In genomic region chr16:67029249-67030096, GRCh38 we compare ENCODE assay signal across 8 cellular contexts. TPM values are rescaled to one million over a fixed set of nuclear protein-coding genes. Genes with fewer than 3 reads are reported as not detected.
DNase-seq lines count a peak whose midpoint lies in the region; ATAC-seq, FAIRE-seq and TF ChIP-seq lines count a peak whose summit lies in the region.

No MANE protein-coding gene starts in this region.

- WGBS in iPS DF 6.9 (ENCODE audit: insufficient coverage, insufficient read length) = no CpG with 5 or more reads among the region's 124 CpGs

- no peak for FAIRE-seq in H54 (lab: Jason Lieb, UNC)

- H3K36me3 ChIP-seq in BLaER1 = peaks cover 31% of the 10 kb centered on the region
- no peaks in the 10 kb centered on the region for H3K36me3 ChIP-seq in iPS DF 6.9 (ENCODE audit: control insufficient read depth, insufficient read depth, low read length)
- no peaks in the 10 kb centered on the region for H3K36me3 ChIP-seq in gastrocnemius medialis

- TF ChIP-seq CTCF in astrocyte of the spinal cord (IDR thresholded peaks at IDR 0.05; ENCODE audit: low read depth, low read length) (no peak), gastrocnemius medialis (IDR thresholded peaks at IDR 0.05 in 4 of 5, conservative IDR thresholded peaks at IDR 0.05 in 1 of 5) (peak in 1 of 5 experiments; percentile 3)

- H3K4me1 ChIP-seq in BLaER1 (peaks cover 77% of the 10 kb centered on the region), iPS DF 6.9 (ENCODE audit: control insufficient read depth, insufficient read depth, low read length) (no peaks in the 10 kb centered on the region), gastrocnemius medialis (peaks cover 29 to 34% of the 10 kb centered on the region in 2 donors)

- intact Hi-C loops in gastrocnemius medialis (cut with DNase I; ENCODE audit: low total_unique reads) = loop anchor here (2.0 kb wide), 3 partner anchors 29 to 131 kb away; partner anchors contain the start of gene PHAF1

- peaks cover 50% of the 10 kb centered on the region for H4K20me1 ChIP-seq in BLaER1

- H3K27ac ChIP-seq in BLaER1 (peak overlapping the region; percentile 99), iPS DF 6.9 (ENCODE audit: low read length) (no peak overlapping the region), gastrocnemius medialis (peak overlapping the region; percentile 97 to 98 (median 98))

- in situ Hi-C loops in astrocyte of the spinal cord (cut with HindIII; ENCODE audit: low sequenced_read_pairs) = no loop called here
- in situ Hi-C loops in gastrocnemius medialis (cut with MboI; ENCODE audit: low sequenced_read_pairs in 4 of 4) = no loop called here

- TF ChIP-seq POLR2A in gastrocnemius medialis (IDR thresholded peaks at IDR 0.05) (peak; percentile 20 to 63), H54 (IDR thresholded peaks at IDR 0.05; ENCODE audit: low read depth, low read length) (no peak)

- DNase-seq in T-helper 22 cell (ENCODE audit: low read depth) (peak; percentile 39), astrocyte of the spinal cord (ENCODE audit: low read depth, low spot score) (peak; percentile 54), iPS DF 6.9 (ENCODE audit: low read depth, low spot score) (no peak), gastrocnemius medialis (peak; percentile 46 to 62), H54 (ENCODE audit: insufficient read length, low spot score) (no peak)

- H3K27me3 ChIP-seq in BLaER1 (no peaks in the 10 kb centered on the region), iPS DF 6.9 (ENCODE audit: control insufficient read depth, insufficient read depth, low read length) (no peaks in the 10 kb centered on the region), gastrocnemius medialis (no peaks in the 10 kb centered on the region)

- H3K4me3 ChIP-seq in BLaER1 (peak overlapping the region; percentile 96), astrocyte of the spinal cord (ENCODE audit: low read depth, low read length) (peak overlapping the region; percentile 76), iPS DF 6.9 (ENCODE audit: low read length) (peak overlapping the region; percentile 91), gastrocnemius medialis (peak overlapping the region; percentile 70 to 92 (median 76))

- H3K9ac ChIP-seq in BLaER1 = peak overlapping the region; percentile 99

- peak; percentile 47 for ATAC-seq in GM19324 (IDR thresholded peaks at IDR 0.05; ENCODE audit: low FRiP score, unreplicated experiment)
- ATAC-seq in HG03442 (IDR thresholded peaks at IDR 0.05; ENCODE audit: unreplicated experiment) = peak; percentile 41
- peak; percentile 55 to 69 for ATAC-seq in gastrocnemius medialis

- H3K4me2 ChIP-seq in BLaER1 = peak overlapping the region; percentile 98

- H3K9me3 ChIP-seq in BLaER1 (no peaks in the 10 kb centered on the region), iPS DF 6.9 (ENCODE audit: control insufficient read depth, insufficient read depth, low read length) (no peaks in the 10 kb centered on the region), gastrocnemius medialis (no peaks in the 10 kb centered on the region)

RNA-seq across cellular contexts. Expression of gene CBFB, which starts 0.5 kb away (rescaled TPM):
- 100 to 1,000 TPM in 2 of 4 donors, 10 to 100 TPM in 2; 38.9 to 105 (median 96.5) TPM for total RNA-seq in gastrocnemius medialis

RNA-seq across cellular contexts. Expression of gene CES4A, which starts 41.1 kb away (rescaled TPM):
- 10 to 100 TPM; 12.0 to 82.7 (median 17.4) TPM for total RNA-seq in gastrocnemius medialis

Comparison
In these comparisons a context has a peak if more than half of its experiments do, and no peak if none do; other contexts are left out.
1. DNase-seq: peak in T-helper 22 cell (single experiment), astrocyte of the spinal cord (single experiment) and gastrocnemius medialis (2 of 2); none in iPS DF 6.9 (single experiment) and H54 (single experiment).
2. Peak in every context shown above with its lines, with median percentiles within 50 percentile points of each other: H3K4me3 ChIP-seq and ATAC-seq.